ENCODE assay signal across 1 cellular context in the genomic region with DNA sequence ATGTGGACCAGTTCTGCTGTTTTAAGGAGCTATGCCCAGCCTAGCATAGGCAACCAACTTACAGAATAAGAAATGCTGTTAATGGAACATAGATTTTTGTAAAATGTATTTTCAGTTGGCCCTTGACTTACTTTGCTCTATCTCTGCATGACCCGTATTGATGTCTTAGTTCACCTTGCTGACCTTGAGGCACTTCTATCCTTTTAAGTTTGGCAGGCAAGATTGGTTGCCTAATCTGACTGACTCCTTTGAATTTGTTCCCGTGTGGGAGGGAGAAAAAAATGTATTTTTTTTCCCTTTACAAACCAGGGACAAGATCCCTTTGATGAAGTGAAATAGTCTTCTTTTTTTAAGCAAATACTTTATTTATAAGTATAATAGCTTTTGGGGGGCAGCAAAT.
A peak's percentile ranks its signal among the peaks of the same experiment; 100 is the strongest.
TF ChIP-seq lines count a peak whose summit lies in the region.

No MANE protein-coding gene starts in this region.

TF ChIP-seq in HepG2, 621 proteins besides CTCF, POLR2A, EP300 and RAD21 (continued from another document and continues in another):
- TF ChIP-seq KIAA2018 (CRISPR knock-in tag; IDR thresholded peaks at IDR 0.05; ENCODE audit: borderline replicate concordance) = no peak
- TF ChIP-seq, protein P1, sequence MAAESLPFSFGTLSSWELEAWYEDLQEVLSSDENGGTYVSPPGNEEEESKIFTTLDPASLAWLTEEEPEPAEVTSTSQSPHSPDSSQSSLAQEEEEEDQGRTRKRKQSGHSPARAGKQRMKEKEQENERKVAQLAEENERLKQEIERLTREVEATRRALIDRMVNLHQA (CRISPR knock-in tag; IDR thresholded peaks at IDR 0.05) = no peak
- TF ChIP-seq PRDM4 (CRISPR knock-in tag; IDR thresholded peaks at IDR 0.05; ENCODE audit: borderline replicate concordance) = no peak
- no peak; the same call in 1 of the 2 replicates for TF ChIP-seq AHR (CRISPR knock-in tag; IDR thresholded peaks at IDR 0.05)
- no peak for TF ChIP-seq ZNF687 (CRISPR knock-in tag; IDR thresholded peaks at IDR 0.05)
- TF ChIP-seq, protein P2, sequence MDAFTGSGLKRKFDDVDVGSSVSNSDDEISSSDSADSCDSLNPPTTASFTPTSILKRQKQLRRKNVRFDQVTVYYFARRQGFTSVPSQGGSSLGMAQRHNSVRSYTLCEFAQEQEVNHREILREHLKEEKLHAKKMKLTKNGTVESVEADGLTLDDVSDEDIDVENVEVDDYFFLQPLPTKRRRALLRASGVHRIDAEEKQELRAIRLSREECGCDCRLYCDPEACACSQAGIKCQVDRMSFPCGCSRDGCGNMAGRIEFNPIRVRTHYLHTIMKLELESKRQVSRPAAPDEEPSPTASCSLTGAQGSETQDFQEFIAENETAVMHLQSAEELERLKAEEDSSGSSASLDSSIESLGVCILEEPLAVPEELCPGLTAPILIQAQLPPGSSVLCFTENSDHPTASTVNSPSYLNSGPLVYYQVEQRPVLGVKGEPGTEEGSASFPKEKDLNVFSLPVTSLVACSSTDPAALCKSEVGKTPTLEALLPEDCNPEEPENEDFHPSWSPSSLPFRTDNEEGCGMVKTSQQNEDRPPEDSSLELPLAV (CRISPR knock-in tag; conservative IDR thresholded peaks at IDR 0.05; ENCODE audit: low read depth) = no peak
- no peak; the same call in 1 of the 2 replicates for TF ChIP-seq ZNF12 (CRISPR knock-in tag; IDR thresholded peaks at IDR 0.05)
- no peak for TF ChIP-seq REST (IDR thresholded peaks at IDR 0.05; ENCODE audit: borderline replicate concordance in 1 of 2, low read depth in 1 of 2, low read length in 2 of 2)
- TF ChIP-seq HOXA3 (CRISPR knock-in tag; IDR thresholded peaks at IDR 0.05) = no peak
- no peak for TF ChIP-seq ZNF354B (CRISPR knock-in tag; IDR thresholded peaks at IDR 0.05)
- TF ChIP-seq SMC3 (IDR thresholded peaks at IDR 0.05; ENCODE audit: low read length) = no peak
- TF ChIP-seq ZNF691 (CRISPR knock-in tag; IDR thresholded peaks at IDR 0.05; ENCODE audit: borderline replicate concordance, low read depth) = no peak
- TF ChIP-seq ZNF713 (CRISPR knock-in tag; IDR thresholded peaks at IDR 0.05) = no peak
- TF ChIP-seq DNMT1 (CRISPR knock-in tag; IDR thresholded peaks at IDR 0.05) = no peak
- peak; percentile 88 for TF ChIP-seq RARA (CRISPR knock-in tag; IDR thresholded peaks at IDR 0.05)
- no peak for TF ChIP-seq GTF3A (CRISPR knock-in tag; conservative IDR thresholded peaks at IDR 0.05)
- TF ChIP-seq ZNF672 (CRISPR knock-in tag; IDR thresholded peaks at IDR 0.05) = no peak
- TF ChIP-seq, protein P3, sequence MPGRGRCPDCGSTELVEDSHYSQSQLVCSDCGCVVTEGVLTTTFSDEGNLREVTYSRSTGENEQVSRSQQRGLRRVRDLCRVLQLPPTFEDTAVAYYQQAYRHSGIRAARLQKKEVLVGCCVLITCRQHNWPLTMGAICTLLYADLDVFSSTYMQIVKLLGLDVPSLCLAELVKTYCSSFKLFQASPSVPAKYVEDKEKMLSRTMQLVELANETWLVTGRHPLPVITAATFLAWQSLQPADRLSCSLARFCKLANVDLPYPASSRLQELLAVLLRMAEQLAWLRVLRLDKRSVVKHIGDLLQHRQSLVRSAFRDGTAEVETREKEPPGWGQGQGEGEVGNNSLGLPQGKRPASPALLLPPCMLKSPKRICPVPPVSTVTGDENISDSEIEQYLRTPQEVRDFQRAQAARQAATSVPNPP (CRISPR knock-in tag; IDR thresholded peaks at IDR 0.05) = no peak
- no peak for TF ChIP-seq MEIS2 (CRISPR knock-in tag; IDR thresholded peaks at IDR 0.05)
- no peak for TF ChIP-seq PRMT3 (CRISPR knock-in tag; IDR thresholded peaks at IDR 0.05; ENCODE audit: borderline replicate concordance, low read depth)
- TF ChIP-seq ZNF274 (CRISPR knock-in tag; IDR thresholded peaks at IDR 0.05) = no peak
- no peak for TF ChIP-seq BATF2 (CRISPR knock-in tag; IDR thresholded peaks at IDR 0.05)
- peak; percentile 26; the same call in 1 of the 2 replicates for TF ChIP-seq THAP11 (CRISPR knock-in tag; IDR thresholded peaks at IDR 0.05)
- no peak for TF ChIP-seq ZNF143 (CRISPR knock-in tag; IDR thresholded peaks at IDR 0.05)
- TF ChIP-seq SMAD1 (CRISPR knock-in tag; IDR thresholded peaks at IDR 0.05; ENCODE audit: borderline replicate concordance, low read depth) = no peak
- no peak for TF ChIP-seq ZNF597 (CRISPR knock-in tag; IDR thresholded peaks at IDR 0.05)
- no peak for TF ChIP-seq TEAD2 (CRISPR knock-in tag; IDR thresholded peaks at IDR 0.05)
